In genomic region chr2:203535784-203536590, GRCh38 we compare ENCODE assay signal across 8 cellular contexts. TPM values are rescaled to one million over a fixed set of nuclear protein-coding genes. Genes with fewer than 3 reads are reported as not detected.
DNase-seq lines count a peak whose midpoint lies in the region; ATAC-seq and TF ChIP-seq lines count a peak whose summit lies in the region.

No MANE protein-coding gene starts in this region.

- H3K4me1 Mint-ChIP-seq in activated CD8-positive, alpha-beta memory T cell treated with anti-CD3 and anti-CD28 coated beads, Interleukin-2, amount 10 ng/mL, durations not matched to agents 7 days and 5 days, result peaks cover 13% of the 10 kb centered on the region
- peaks cover 27% of the 10 kb centered on the region for H3K4me1 Mint-ChIP-seq in activated naive CD8-positive, alpha-beta T cell (ENCODE audit: low read depth)

- H3K36me3 ChIP-seq in iPS-15b (ENCODE audit: control insufficient read depth, insufficient read depth, low read length), result no peaks in the 10 kb centered on the region
- H3K36me3 ChIP-seq in stomach, result no peaks in the 10 kb centered on the region

- H3K9ac ChIP-seq in iPS-15b (ENCODE audit: low read depth, low read length), result peak overlapping the region; percentile 71

- peak overlapping the region; percentile 67 for H3K4me3 Mint-ChIP-seq in activated CD8-positive, alpha-beta memory T cell treated with anti-CD3 and anti-CD28 coated beads, Interleukin-2, amount 10 ng/mL, durations not matched to agents 7 days and 5 days
- H3K4me3 Mint-ChIP-seq in activated naive CD8-positive, alpha-beta T cell, result peak overlapping the region; percentile 88

- CTCF ChIA-PET in activated CD8-positive, alpha-beta memory T cell treated with anti-CD3 and anti-CD28 coated beads, Interleukin-2, amount 10 ng/mL, durations not matched to agents 7 days and 5 days (lab: Charles Lee), result interaction anchor here (0.6 kb wide), 1 partner anchor 42 kb away, joined by 3 read pairs; no protein-coding TSS in a partner anchor

- H3K4me1 ChIP-seq in iPS-15b (ENCODE audit: control insufficient read depth, insufficient read depth, low read length), result peaks cover 17% of the 10 kb centered on the region
- H3K4me1 ChIP-seq in stomach, result peaks cover 3 to 38% (median 27%) of the 10 kb centered on the region in 4 donors

- peaks cover 11% of the 10 kb centered on the region for H3K36me3 Mint-ChIP-seq in activated CD8-positive, alpha-beta memory T cell treated with anti-CD3 and anti-CD28 coated beads, Interleukin-2, amount 10 ng/mL, durations not matched to agents 7 days and 5 days
- peaks cover 4% of the 10 kb centered on the region for H3K36me3 Mint-ChIP-seq in activated naive CD8-positive, alpha-beta T cell

- no peak for TF ChIP-seq POLR2A in stomach (IDR thresholded peaks at IDR 0.05)

- 7 to 14% (median 10%) methylated on average over 14 of the region's 14 CpGs for WGBS in stomach, 5 donors

- DNase-seq in activated CD8-positive, alpha-beta memory T cell treated with anti-CD3 and anti-CD28 coated beads, Interleukin-2, amount 10 ng/mL, durations not matched to agents 7 days and 5 days, result no peak
- DNase-seq in activated CD8-positive, alpha-beta memory T cell treated with anti-CD3 and anti-CD28 coated beads for 24 hours, result no peak
- no peak for DNase-seq in stomach
- no peak for DNase-seq in Ammon's horn (ENCODE audit: low spot score)
- DNase-seq in GM10266 (ENCODE audit: extremely low spot score), result no peak
- DNase-seq in head of caudate nucleus, result no peak

- no peak overlapping the region for H3K27ac Mint-ChIP-seq in activated CD8-positive, alpha-beta memory T cell treated with anti-CD3 and anti-CD28 coated beads, Interleukin-2, amount 10 ng/mL, durations not matched to agents 7 days and 5 days
- peak overlapping the region; percentile 50 for H3K27ac Mint-ChIP-seq in activated naive CD8-positive, alpha-beta T cell

- TF ChIP-seq EP300 in stomach (IDR thresholded peaks at IDR 0.05), result no peak

- peaks cover 76% of the 10 kb centered on the region for H3K27me3 Mint-ChIP-seq in activated CD8-positive, alpha-beta memory T cell treated with anti-CD3 and anti-CD28 coated beads, Interleukin-2, amount 10 ng/mL, durations not matched to agents 7 days and 5 days
- H3K27me3 Mint-ChIP-seq in activated naive CD8-positive, alpha-beta T cell, result peaks cover 10% of the 10 kb centered on the region

- TF ChIP-seq CTCF in stomach (IDR thresholded peaks at IDR 0.05) (no peak), GM10266 (IDR thresholded peaks at IDR 0.05; ENCODE audit: control insufficient read depth, insufficient read depth, low read depth, missing control alignments) (no peak)

- intact Hi-C loops in stomach (cut with DNase I; ENCODE audit: low total_unique reads) (no loop called here), head of caudate nucleus (cut with DNase I) (loop anchor here (2.0 kb wide), 1 partner anchor 115 kb away; no protein-coding TSS in a partner anchor)

- H3K27me3 ChIP-seq in iPS-15b (ENCODE audit: control insufficient read depth, insufficient read depth, low read length) (peaks cover 14% of the 10 kb centered on the region), stomach (peaks cover 0 to 7% (median 0%) of the 10 kb centered on the region in 3 donors)

- no peak for ATAC-seq in activated CD8-positive, alpha-beta memory T cell treated with anti-CD3 and anti-CD28 coated beads, Interleukin-2, amount 10 ng/mL, durations not matched to agents 7 days and 5 days

- peaks cover 4% of the 10 kb centered on the region for H3K9me3 Mint-ChIP-seq in activated CD8-positive, alpha-beta memory T cell treated with anti-CD3 and anti-CD28 coated beads, Interleukin-2, amount 10 ng/mL, durations not matched to agents 7 days and 5 days (ENCODE audit: low read depth)
- H3K9me3 Mint-ChIP-seq in activated naive CD8-positive, alpha-beta T cell (ENCODE audit: low read depth), result peaks cover 19% of the 10 kb centered on the region

- H3K4me3 ChIP-seq in iPS-15b (ENCODE audit: low read depth, low read length) (peak overlapping the region; percentile 74), stomach (peak overlapping the region; percentile 89 to 99 (median 96))

- H3K27ac ChIP-seq in stomach, result peak overlapping the region; percentile 88 to 99 (median 95)

- no peaks in the 10 kb centered on the region for H3K9me3 ChIP-seq in iPS-15b (ENCODE audit: control insufficient read depth, insufficient read depth, low read length)
- peaks cover 0 to 7% (median 0%) of the 10 kb centered on the region in 4 donors for H3K9me3 ChIP-seq in stomach

RNA-seq across cellular contexts. Expression of gene RAPH1, which starts 0.9 kb away (rescaled TPM):
- total RNA-seq in activated CD8-positive, alpha-beta memory T cell treated with anti-CD3 and anti-CD28 coated beads, Interleukin-2, amount 10 ng/mL, durations not matched to agents 7 days and 5 days, result under 1 TPM; 0.16 to 0.73 TPM
- total RNA-seq in stomach, result 1,000 to 10,000 TPM in 1 of 5 donors, 100 to 1,000 TPM in 1, 10 to 100 TPM in 2, 1 to 10 TPM in 1; 4.7 to 1,062 (median 44.6) TPM
- 1 to 10 TPM; 2.5 to 3.7 (median 3.5) TPM for polyA plus RNA-seq in stomach
